ENCODE assay signal across 1 cellular context in genomic region chr15:64153480-64154367, GRCh38.
TF ChIP-seq lines count a peak whose summit lies in the region.

No MANE protein-coding gene starts in this region.

TF ChIP-seq in HEK293, 187 proteins besides CTCF, POLR2A, EP300 and RAD21 (continued from another document and continues in another):
- TF ChIP-seq PATZ1 (tag by site-specific recombination; IDR thresholded peaks at IDR 0.05), result peak; percentile 42; the same call in 1 of the 2 replicates
- no peak for TF ChIP-seq ZFHX2 (tag by site-specific recombination; conservative IDR thresholded peaks at IDR 0.05)
- TF ChIP-seq ELK4 (IDR thresholded peaks at IDR 0.05; ENCODE audit: borderline replicate concordance, low read depth, low read length), result no peak
- TF ChIP-seq FEZF1 (tag by site-specific recombination; IDR thresholded peaks at IDR 0.05), result no peak
- TF ChIP-seq ZNF571 (tag by site-specific recombination; IDR thresholded peaks at IDR 0.05), result no peak
- TF ChIP-seq ZNF26 (tag by site-specific recombination; IDR thresholded peaks at IDR 0.05), result no peak
- TF ChIP-seq ZNF776 (tag by site-specific recombination; IDR thresholded peaks at IDR 0.05; ENCODE audit: borderline replicate concordance), result no peak
- TF ChIP-seq AEBP2 (tag by site-specific recombination; IDR thresholded peaks at IDR 0.05; ENCODE audit: borderline replicate concordance), result no peak
- TF ChIP-seq ZNF501 (tag by site-specific recombination; IDR thresholded peaks at IDR 0.05), result no peak; the same call in 1 of the 2 replicates
- TF ChIP-seq ZNF530 (tag by site-specific recombination; IDR thresholded peaks at IDR 0.05; ENCODE audit: low read depth), result no peak
- TF ChIP-seq ZNF555 (tag by site-specific recombination; conservative IDR thresholded peaks at IDR 0.05), result no peak
- TF ChIP-seq ZNF692 (tag by site-specific recombination; IDR thresholded peaks at IDR 0.05), result peak; percentile 35; the same call in 1 of the 2 replicates
- TF ChIP-seq ZEB2 (tag by site-specific recombination; IDR thresholded peaks at IDR 0.05), result peak; percentile 65; the same call in 1 of the 2 replicates
- TF ChIP-seq ZNF366 (tag by site-specific recombination; conservative IDR thresholded peaks at IDR 0.05), result 0 out of 2 replicates have a peak, but pooled peaks have one; percentile 17
- no peak for TF ChIP-seq ZNF549 (tag by site-specific recombination; IDR thresholded peaks at IDR 0.05)
- peak; percentile 81; the same call in 1 of the 2 replicates for TF ChIP-seq ZNF2 (tag by site-specific recombination; IDR thresholded peaks at IDR 0.05)
- no peak for TF ChIP-seq ZNF664 (tag by site-specific recombination; IDR thresholded peaks at IDR 0.05)
- peak; percentile 37; the same call in 1 of the 2 replicates for TF ChIP-seq ZNF335 (tag by site-specific recombination; conservative IDR thresholded peaks at IDR 0.05)
- TF ChIP-seq ZBTB7A (tag by site-specific recombination; IDR thresholded peaks at IDR 0.05; ENCODE audit: low read depth), result no peak
- TF ChIP-seq ZBTB11 (tag by site-specific recombination; conservative IDR thresholded peaks at IDR 0.05; ENCODE audit: low read depth), result no peak
- TF ChIP-seq SCRT1 (tag by site-specific recombination; IDR thresholded peaks at IDR 0.05; ENCODE audit: borderline replicate concordance), result no peak
- no peak for TF ChIP-seq ZNF585B (tag by site-specific recombination; IDR thresholded peaks at IDR 0.05)
- no peak for TF ChIP-seq ZBTB1 (tag by site-specific recombination; IDR thresholded peaks at IDR 0.05)
- no peak for TF ChIP-seq ZNF560 (tag by site-specific recombination; IDR thresholded peaks at IDR 0.05; ENCODE audit: borderline replicate concordance)
- TF ChIP-seq ZSCAN4 (tag by site-specific recombination; IDR thresholded peaks at IDR 0.05), result no peak
- peak; percentile 70 for TF ChIP-seq ZBTB48 (tag by site-specific recombination; IDR thresholded peaks at IDR 0.05)
- TF ChIP-seq ZNF488 (tag by site-specific recombination; IDR thresholded peaks at IDR 0.05), result no peak
- TF ChIP-seq ZNF23 (tag by site-specific recombination; IDR thresholded peaks at IDR 0.05; ENCODE audit: borderline replicate concordance), result no peak
- TF ChIP-seq ZNF394 (tag by site-specific recombination; IDR thresholded peaks at IDR 0.05; ENCODE audit: borderline replicate concordance), result peak; percentile 18; the same call in 1 of the 2 replicates
- TF ChIP-seq ZNF341 (tag by site-specific recombination; IDR thresholded peaks at IDR 0.05; ENCODE audit: low read depth), result peak; percentile 84
- peak; percentile 62 for TF ChIP-seq ZBTB17 (tag by site-specific recombination; IDR thresholded peaks at IDR 0.05)
- no peak for TF ChIP-seq ZXDB (tag by site-specific recombination; IDR thresholded peaks at IDR 0.05)
- TF ChIP-seq ZNF548 (tag by site-specific recombination; IDR thresholded peaks at IDR 0.05), result no peak
- no peak for TF ChIP-seq ZNF140 (tag by site-specific recombination; IDR thresholded peaks at IDR 0.05)
- peak; percentile 22; the same call in 1 of the 2 replicates for TF ChIP-seq SP7 (tag by site-specific recombination; IDR thresholded peaks at IDR 0.05)
- no peak for TF ChIP-seq ZNF157 (tag by site-specific recombination; IDR thresholded peaks at IDR 0.05)
- TF ChIP-seq ZNF561 (tag by site-specific recombination; IDR thresholded peaks at IDR 0.05; ENCODE audit: borderline replicate concordance), result no peak
- no peak for TF ChIP-seq ZNF544 (tag by site-specific recombination; IDR thresholded peaks at IDR 0.05)
- TF ChIP-seq ZNF133 (tag by site-specific recombination; IDR thresholded peaks at IDR 0.05), result no peak
- no peak for TF ChIP-seq ZNF138 (tag by site-specific recombination; IDR thresholded peaks at IDR 0.05; ENCODE audit: borderline replicate concordance)
- TF ChIP-seq ZNF423 (tag by site-specific recombination; IDR thresholded peaks at IDR 0.05), result 0 out of 2 replicates have a peak, but pooled peaks have one; percentile 22
- TF ChIP-seq GFI1B (tag by site-specific recombination; IDR thresholded peaks at IDR 0.05), result no peak
- peak; percentile 38 for TF ChIP-seq ZNF629 (tag by site-specific recombination; IDR thresholded peaks at IDR 0.05)
- TF ChIP-seq ZNF18 (tag by site-specific recombination; IDR thresholded peaks at IDR 0.05), result no peak
- peak; percentile 29; the same call in 1 of the 2 replicates for TF ChIP-seq GLIS2 (tag by site-specific recombination; IDR thresholded peaks at IDR 0.05)
- TF ChIP-seq SCRT2 (tag by site-specific recombination; IDR thresholded peaks at IDR 0.05), result no peak
- peak; percentile 74; the same call in 1 of the 2 replicates for TF ChIP-seq ZSCAN30 (tag by site-specific recombination; IDR thresholded peaks at IDR 0.05)
- no peak for TF ChIP-seq ZNF792 (tag by site-specific recombination; IDR thresholded peaks at IDR 0.05)
- TF ChIP-seq ZNF175 (tag by site-specific recombination; IDR thresholded peaks at IDR 0.05), result no peak
- no peak for TF ChIP-seq ZSCAN18 (tag by site-specific recombination; IDR thresholded peaks at IDR 0.05)
- TF ChIP-seq ZNF626 (tag by site-specific recombination; IDR thresholded peaks at IDR 0.05), result no peak
